In genomic region chr4:156969136-156969535, GRCh38 we compare ENCODE assay signal across 9 cellular contexts. TPM values are rescaled to one million over a fixed set of nuclear protein-coding genes. Genes with fewer than 3 reads are reported as not detected.
A peak's percentile ranks its signal among the peaks of the same experiment; 100 is the strongest.
DNase-seq lines count a peak whose midpoint lies in the region; TF ChIP-seq lines count a peak whose summit lies in the region.
"Had no signal": no experiment of that assay in that cellular context is flagged by ENCODE, and none has a peak within 500 bp of the region (broad histone marks: within the 10 kb centered on the region; RNA-seq: fewer than 3 reads in every experiment).

No MANE protein-coding gene starts in this region.

- no peak overlapping the region for H3K27ac ChIP-seq in BLaER1 treated with 17β-estradiol and CSF1 and Interleukin-3, amounts not matched to agents 10 nM and 100 nM
- H3K27ac ChIP-seq in SK-N-MC, result no peak overlapping the region

- no peaks in the 10 kb centered on the region for H3K36me3 Mint-ChIP-seq in progenitor cell of endocrine pancreas (ENCODE audit: insufficient read depth)
- no peaks in the 10 kb centered on the region for H3K36me3 Mint-ChIP-seq in T-helper 2 cell treated with Interferon-gamma antibody and Interleukin-4, amounts not matched to agents 5 μg/mL and 100 μg/mL, for 36 hours (ENCODE audit: low read depth)

- H3K4me1 Mint-ChIP-seq in progenitor cell of endocrine pancreas (ENCODE audit: low read depth), result peaks cover 47% of the 10 kb centered on the region
- no peaks in the 10 kb centered on the region for H3K4me1 Mint-ChIP-seq in T-helper 2 cell treated with Interferon-gamma antibody and Interleukin-4, amounts not matched to agents 5 μg/mL and 100 μg/mL, for 36 hours (ENCODE audit: low read depth)

- no peaks in the 10 kb centered on the region for H4K20me1 ChIP-seq in BLaER1 treated with 17β-estradiol and CSF1 and Interleukin-3, amounts not matched to agents 10 nM and 100 nM

- H3K27ac Mint-ChIP-seq in progenitor cell of endocrine pancreas, result no peak overlapping the region
- H3K27ac Mint-ChIP-seq in T-helper 2 cell treated with Interferon-gamma antibody and Interleukin-4, amounts not matched to agents 5 μg/mL and 100 μg/mL, for 36 hours, result no peak overlapping the region

- H3K4me2 ChIP-seq in BLaER1 treated with 17β-estradiol and CSF1 and Interleukin-3, amounts not matched to agents 10 nM and 100 nM, result peak overlapping the region; percentile 9 to 64 (median 34); a peak in 17 of 22 replicates

- no peaks in the 10 kb centered on the region for H3K36me3 ChIP-seq in BLaER1 treated with 17β-estradiol and CSF1 and Interleukin-3, amounts not matched to agents 10 nM and 100 nM
- H3K36me3 ChIP-seq in SK-N-MC (ENCODE audit: insufficient read depth, low read length), result no peaks in the 10 kb centered on the region

- H3K9me3 ChIP-seq in BLaER1 treated with 17β-estradiol and CSF1 and Interleukin-3, amounts not matched to agents 10 nM and 100 nM (replicated peaks in 1 of 11), result peaks cover 4 to 22% (median 17%) of the 10 kb centered on the region in 11 experiments; a peak in 18 of 22 replicates
- no peaks in the 10 kb centered on the region for H3K9me3 ChIP-seq in SK-N-MC (ENCODE audit: low read depth, low read length)

- H3K4me3 ChIP-seq in BLaER1 treated with 17β-estradiol and CSF1 and Interleukin-3, amounts not matched to agents 10 nM and 100 nM, result no peak overlapping the region
- peak overlapping the region; percentile 96 for H3K4me3 ChIP-seq in SK-N-MC
- peak overlapping the region; percentile 88 for H3K4me3 ChIP-seq in fibroblast of pulmonary artery (replicated peaks; ENCODE audit: low read depth, low read length)

- DNase-seq in SK-N-MC (ENCODE audit: low read depth, low spot score) (no peak), fibroblast of pulmonary artery (ENCODE audit: low read depth) (no peak), progenitor cell of endocrine pancreas (ENCODE audit: low spot score, unreplicated experiment) (no peak), A172 (ENCODE audit: low spot score) (no peak), NCI-H2196 treated with DMSO at 0.1 percent for 48 hours (lab: John Stamatoyannopoulos, UW; ENCODE audit: unreplicated experiment) (no peak), NOMO-1 treated with DMSO at 0.1 percent for 48 hours (lab: John Stamatoyannopoulos, UW; ENCODE audit: unreplicated experiment) (no peak)
- no peak for DNase-seq in T-helper 2 cell treated with Interferon-gamma antibody and Interleukin-4, amounts not matched to agents 5 μg/mL and 100 μg/mL, for 36 hours (ENCODE audit: low spot score)
- DNase-seq: NCI-H1436 had no signal

- no peak overlapping the region for H3K9ac ChIP-seq in BLaER1 treated with 17β-estradiol and CSF1 and Interleukin-3, amounts not matched to agents 10 nM and 100 nM
- no peak overlapping the region for H3K9ac ChIP-seq in SK-N-MC (ENCODE audit: insufficient read length)

- H3K4me3 Mint-ChIP-seq in progenitor cell of endocrine pancreas (ENCODE audit: low read depth), result peak overlapping the region; percentile 84
- no peak overlapping the region for H3K4me3 Mint-ChIP-seq in T-helper 2 cell treated with Interferon-gamma antibody and Interleukin-4, amounts not matched to agents 5 μg/mL and 100 μg/mL, for 36 hours

- H3K27me3 ChIP-seq in BLaER1 treated with 17β-estradiol and CSF1 and Interleukin-3, amounts not matched to agents 10 nM and 100 nM, result peaks cover 15 to 26% (median 23%) of the 10 kb centered on the region in 11 experiments

- peaks cover 0 to 51% (median 8%) of the 10 kb centered on the region in 10 experiments; a peak in 15 of 20 replicates for H3K4me1 ChIP-seq in BLaER1 treated with 17β-estradiol and CSF1 and Interleukin-3, amounts not matched to agents 10 nM and 100 nM

- no peaks in the 10 kb centered on the region for H3K27me3 Mint-ChIP-seq in progenitor cell of endocrine pancreas
- H3K27me3 Mint-ChIP-seq in T-helper 2 cell treated with Interferon-gamma antibody and Interleukin-4, amounts not matched to agents 5 μg/mL and 100 μg/mL, for 36 hours (ENCODE audit: low read depth), result peaks cover 49% of the 10 kb centered on the region

- TF ChIP-seq CTCF in fibroblast of pulmonary artery (IDR thresholded peaks at IDR 0.05; ENCODE audit: low read length, missing control alignments), result no peak
- no peak for TF ChIP-seq CTCF in progenitor cell of endocrine pancreas (IDR thresholded peaks at IDR 0.05; ENCODE audit: unreplicated experiment)

- H3K9me3 Mint-ChIP-seq in progenitor cell of endocrine pancreas (ENCODE audit: low read depth), result no peaks in the 10 kb centered on the region
- no peaks in the 10 kb centered on the region for H3K9me3 Mint-ChIP-seq in T-helper 2 cell treated with Interferon-gamma antibody and Interleukin-4, amounts not matched to agents 5 μg/mL and 100 μg/mL, for 36 hours

RNA-seq across cellular contexts. Expression of gene PDGFC, which starts 2.5 kb away (rescaled TPM):
- total RNA-seq in progenitor cell of endocrine pancreas, result 42.2 and 42.5 TPM in 2 replicates
- total RNA-seq in A172 (2014; rRNA removed; shearing (Covaris generic)), result 27.5 and 36.9 TPM in 2 replicates

Comparison
In these comparisons a context has a peak if more than half of its experiments do, and no peak if none do; other contexts are left out.
1. H3K4me3 ChIP-seq: peak in SK-N-MC (single experiment) and fibroblast of pulmonary artery (single experiment); none in BLaER1 treated with 17β-estradiol and CSF1 and Interleukin-3, amounts not matched to agents 10 nM and 100 nM (0 of 10).